In genomic region chr14:87979689-87980088, GRCh38 we compare ENCODE assay signal across 22 cellular contexts. TPM values are rescaled to one million over a fixed set of nuclear protein-coding genes. Genes with fewer than 3 reads are reported as not detected.
"Had no signal": no experiment of that assay in that cellular context is flagged by ENCODE, and none has a peak within 500 bp of the region (broad histone marks: within the 10 kb centered on the region; RNA-seq: fewer than 3 reads in every experiment).

No MANE protein-coding gene starts in this region.

- H3K4me3 Mint-ChIP-seq: IgD-negative memory B cell had no signal

- H3K4me1 ChIP-seq: SJSA1 had no signal

- ATAC-seq: K562, Panc1, PC-3 had no signal

- H3K27me3 Mint-ChIP-seq: IgD-negative memory B cell had no signal

- DNase-seq: Kasumi-1, MM.1S, NCI-H1092 treated with DMSO at 0.1 percent for 48 hours, NCI-H1436, NCI-H187, NCI-H2029, NCI-H2081 treated with DMSO at 0.1 percent for 48 hours, NCI-H2171, NCI-H226, NCI-H446, NCI-H510A treated with DMSO at 0.1 percent for 48 hours, NCI-H526, PC-3, SIG-M5, SK-N-SH had no signal

- H3K4me1 Mint-ChIP-seq: IgD-negative memory B cell had no signal

- H3K27me3 ChIP-seq: SJSA1 had no signal

- H3K9me3 ChIP-seq: SJSA1, SK-N-SH had no signal

- H3K27ac ChIP-seq: HL-60, KMS-11, RWPE1, SJSA1 had no signal

- H3K36me3 ChIP-seq: SJSA1 had no signal

- H3K4me3 ChIP-seq: K562, SJSA1 had no signal

RNA-seq across cellular contexts. Expression of gene GPR65, which starts 25.2 kb away (rescaled TPM):
- total RNA-seq: PC-3 had no signal
